Comparison of ENCODE assay signal across 9 cellular contexts in the genomic region with DNA sequence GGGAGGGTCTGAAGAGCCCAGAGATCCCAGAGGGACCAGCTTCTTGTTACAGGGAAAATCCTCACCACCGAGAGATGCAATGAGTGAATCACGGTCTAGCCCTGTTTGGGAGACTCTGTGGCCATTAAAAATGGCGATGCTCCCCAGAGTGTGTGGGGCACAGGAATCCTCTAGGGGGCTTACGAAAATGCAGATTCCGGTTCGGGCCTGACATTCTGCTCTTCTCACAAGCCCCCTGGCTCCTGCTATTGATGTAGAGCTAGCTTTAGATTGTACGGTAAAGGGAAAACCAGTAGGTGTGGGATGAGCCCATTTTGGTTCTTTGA. TPM values are rescaled to one million over a fixed set of nuclear protein-coding genes. Genes with fewer than 3 reads are reported as not detected.
DNase-seq lines count a peak whose midpoint lies in the region; ATAC-seq and TF ChIP-seq lines count a peak whose summit lies in the region.
"Had no signal": no experiment of that assay in that cellular context is flagged by ENCODE, and none has a peak within 500 bp of the region (broad histone marks: within the 10 kb centered on the region; RNA-seq: fewer than 3 reads in every experiment).

No MANE protein-coding gene starts in this region.

- POLR2A ChIA-PET in T-cell (lab: Charles Lee), result interaction anchor here (0.6 to 0.7 kb wide), 4 partner anchors 11 to 753 kb away, joined by 4 to 11 read pairs (median 6); no protein-coding TSS in a partner anchor

- CTCF ChIA-PET in T-cell (lab: Charles Lee), result no interaction called here

- peak; percentile 8 for TF ChIP-seq CTCF in GM12873 (IDR thresholded peaks at IDR 0.05; ENCODE audit: insufficient read depth, low read depth, low read length, missing control alignments)
- TF ChIP-seq CTCF in fibroblast of the aortic adventitia (IDR thresholded peaks at IDR 0.05; ENCODE audit: insufficient read depth, low read length), result peak; percentile 9

- DNase-seq in T-cell (no peak), fibroblast of the aortic adventitia (ENCODE audit: low read depth) (peak; percentile 10), skeletal muscle cell (ENCODE audit: low read depth) (no peak), ACHN (no peak), COLO668 (lab: John Stamatoyannopoulos, UW; ENCODE audit: unreplicated experiment) (no peak)
- DNase-seq: HFFc6 had no signal

- H3K36me3 Mint-ChIP-seq in T-cell, result no peaks in the 10 kb centered on the region

- H3K9me3 Mint-ChIP-seq in T-cell, result no peaks in the 10 kb centered on the region
- H3K9me3 Mint-ChIP-seq: HFFc6 had no signal

- peaks cover 14 to 50% of the 10 kb centered on the region in 2 donors for H3K27me3 Mint-ChIP-seq in T-cell

- no peak overlapping the region for H3K27ac Mint-ChIP-seq in T-cell
- H3K27ac Mint-ChIP-seq: HFFc6 had no signal

- in situ Hi-C loops in ACHN (cut with HindIII; ENCODE audit: low pct_ligation_motif_present, low pct_unique_long_range_greater_than_20kb, low sequenced_read_pairs), result loop anchor here (25.0 kb wide), 1 partner anchor 164 kb away; a partner anchor contains a TSS

- no peak for ATAC-seq in T-cell (replicated peaks in 1 of 4)
- ATAC-seq in HG02870 (IDR thresholded peaks at IDR 0.05; ENCODE audit: unreplicated experiment), result no peak

- H3K4me3 ChIP-seq in fibroblast of the aortic adventitia (ENCODE audit: low read depth, low read length) (peak overlapping the region; percentile 34), skeletal muscle cell (ENCODE audit: low read depth, low read length) (peak overlapping the region; percentile 45)
- H3K4me3 ChIP-seq: GM12878 had no signal

- H3K4me1 Mint-ChIP-seq in T-cell, result peaks cover 11 to 17% (median 14%) of the 10 kb centered on the region in 3 donors

- peak overlapping the region; percentile 65 to 87 (median 66) for H3K4me3 Mint-ChIP-seq in T-cell
- H3K4me3 Mint-ChIP-seq: HFFc6 had no signal

RNA-seq across cellular contexts. Expression of a gene that starts 35.5 kb away (rescaled TPM):
- total RNA-seq in T-cell (1 to 10 TPM in 1 of 5 donors, under 1 TPM in 4; 0.35 to 1.1 (median 0.55) TPM), fibroblast of the aortic adventitia (ENCODE audit: low replicate concordance) (2.5 and 4.7 TPM in 2 replicates)
- total RNA-seq: GM12878 had no signal
